ENCODE assay signal across 8 cellular contexts in the genomic region with DNA sequence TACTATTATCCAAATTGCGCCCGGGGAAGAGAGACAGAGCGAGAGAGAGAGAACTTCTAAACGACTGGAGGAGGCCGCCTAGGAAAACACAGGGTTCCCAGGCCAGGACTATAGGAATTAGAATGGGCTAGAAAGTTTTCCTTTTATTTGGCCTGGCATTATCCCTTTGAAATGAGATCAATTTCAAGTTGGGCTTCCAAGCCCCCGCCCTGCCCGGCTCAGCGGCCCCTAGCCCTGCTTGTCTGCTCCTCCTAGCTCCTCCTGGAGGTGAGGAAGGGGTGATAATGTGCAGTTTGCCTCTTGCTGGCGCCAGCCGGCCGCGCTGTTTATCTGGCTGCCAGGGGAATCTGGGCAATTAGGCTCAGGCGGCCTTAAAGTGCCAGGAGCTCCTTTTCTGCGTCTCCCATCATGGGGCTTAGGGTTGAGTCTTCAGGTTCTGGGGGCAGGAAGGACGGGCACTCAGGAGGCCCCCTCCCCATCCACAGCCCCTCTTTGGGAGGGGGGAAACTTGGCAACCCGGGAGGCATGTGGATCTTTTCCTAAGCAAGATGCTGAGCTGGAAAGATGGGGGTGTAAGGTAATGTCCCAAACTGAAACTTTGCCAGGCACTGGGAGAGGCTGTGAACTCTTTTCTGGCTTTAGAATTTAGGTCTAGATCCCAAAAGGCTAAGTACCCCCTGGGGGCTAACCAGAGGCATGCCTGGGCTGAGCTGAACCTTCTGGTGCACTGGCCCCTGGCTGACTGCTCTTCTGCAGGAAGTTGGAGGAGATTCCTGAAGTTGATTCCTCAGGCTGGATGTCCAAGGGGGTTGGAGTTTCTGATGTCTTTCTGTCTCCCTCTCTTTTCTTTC. TPM values are rescaled to one million over a fixed set of nuclear protein-coding genes. Genes with fewer than 3 reads are reported as not detected.
DNase-seq lines count a peak whose midpoint lies in the region; ATAC-seq, FAIRE-seq and TF ChIP-seq lines count a peak whose summit lies in the region.

No MANE protein-coding gene starts in this region.

- WGBS in right cardiac atrium: 18% methylated on average over 16 of the region's 16 CpGs
- WGBS in suprapubic skin: 23% methylated on average over 12 of the region's 16 CpGs

- peak; percentile 81 for ATAC-seq in SK-N-SH treated with all-trans-retinoic acid at 6 μM for 48 hours
- ATAC-seq in right cardiac atrium: peak; percentile 27 to 42
- ATAC-seq in GM18907 (IDR thresholded peaks at IDR 0.05; ENCODE audit: unreplicated experiment): no peak
- no peak for ATAC-seq in activated CD8-positive, alpha-beta T cell treated with anti-CD3 and anti-CD28 coated beads, Interleukin-2, amount 10 ng/mL, durations not matched to agents 7 days and 5 days

- intact Hi-C loops in right cardiac atrium (cut with DNase I): loop anchor here (5.0 kb wide), 2 partner anchors 65 to 145 kb away; no protein-coding TSS in a partner anchor

- no peaks in the 10 kb centered on the region for H3K27me3 ChIP-seq in right cardiac atrium (ENCODE audit: control insufficient read depth, insufficient read depth)
- H3K27me3 ChIP-seq in suprapubic skin: peaks cover 16% of the 10 kb centered on the region

- H3K27ac ChIP-seq in right cardiac atrium (ENCODE audit: low read length) (peak overlapping the region; percentile 77), suprapubic skin (peak overlapping the region; percentile 15)

- CTCF ChIA-PET in activated CD8-positive, alpha-beta T cell treated with anti-CD3 and anti-CD28 coated beads, Interleukin-2, amount 10 ng/mL, durations not matched to agents 7 days and 5 days (lab: Charles Lee): interaction anchor here (3.0 kb wide), 1 partner anchor 143 kb away, joined by 10 read pairs; no protein-coding TSS in a partner anchor

- no peak for TF ChIP-seq POLR2A in suprapubic skin (IDR thresholded peaks at IDR 0.05)

- H3K4me3 ChIP-seq in right cardiac atrium (ENCODE audit: low read length) (peak overlapping the region; percentile 95), suprapubic skin (peak overlapping the region; percentile 78)

- no peak overlapping the region for H3K27ac Mint-ChIP-seq in activated CD8-positive, alpha-beta T cell treated with anti-CD3 and anti-CD28 coated beads, Interleukin-2, amount 10 ng/mL, durations not matched to agents 7 days and 5 days

- H3K9me3 ChIP-seq in right cardiac atrium (ENCODE audit: control insufficient read depth, low read length) (no peaks in the 10 kb centered on the region), suprapubic skin (no peaks in the 10 kb centered on the region)

- POLR2A ChIA-PET in activated CD8-positive, alpha-beta T cell treated with anti-CD3 and anti-CD28 coated beads, Interleukin-2, amount 10 ng/mL, durations not matched to agents 7 days and 5 days (lab: Charles Lee): interaction anchor here (0.6 kb wide), 1 partner anchor 405 kb away, joined by 4 read pairs; no protein-coding TSS in a partner anchor

- H3K4me1 Mint-ChIP-seq in activated CD8-positive, alpha-beta T cell treated with anti-CD3 and anti-CD28 coated beads, Interleukin-2, amount 10 ng/mL, durations not matched to agents 7 days and 5 days (ENCODE audit: low read depth): peaks cover 7% of the 10 kb centered on the region

- no peak for TF ChIP-seq EP300 in suprapubic skin (IDR thresholded peaks at IDR 0.05)

- no peak overlapping the region for H3K4me3 Mint-ChIP-seq in activated CD8-positive, alpha-beta T cell treated with anti-CD3 and anti-CD28 coated beads, Interleukin-2, amount 10 ng/mL, durations not matched to agents 7 days and 5 days

- H3K36me3 ChIP-seq in suprapubic skin: no peaks in the 10 kb centered on the region

- H3K9me3 Mint-ChIP-seq in activated CD8-positive, alpha-beta T cell treated with anti-CD3 and anti-CD28 coated beads, Interleukin-2, amount 10 ng/mL, durations not matched to agents 7 days and 5 days (ENCODE audit: insufficient read depth): no peaks in the 10 kb centered on the region

- H3K27me3 Mint-ChIP-seq in activated CD8-positive, alpha-beta T cell treated with anti-CD3 and anti-CD28 coated beads, Interleukin-2, amount 10 ng/mL, durations not matched to agents 7 days and 5 days (ENCODE audit: low read depth): peaks cover 20% of the 10 kb centered on the region

- FAIRE-seq in HTR-8/SVneo (lab: Jason Lieb, UNC): no peak

- TF ChIP-seq CTCF in suprapubic skin (IDR thresholded peaks at IDR 0.05): no peak

- H3K36me3 Mint-ChIP-seq in activated CD8-positive, alpha-beta T cell treated with anti-CD3 and anti-CD28 coated beads, Interleukin-2, amount 10 ng/mL, durations not matched to agents 7 days and 5 days (ENCODE audit: low read depth): no peaks in the 10 kb centered on the region

- H3K4me1 ChIP-seq in right cardiac atrium (ENCODE audit: control insufficient read depth, insufficient read depth, low read length) (peaks cover 18% of the 10 kb centered on the region), suprapubic skin (peaks cover 48% of the 10 kb centered on the region)

- DNase-seq in HTR-8/SVneo (ENCODE audit: insufficient read length, low spot score) (peak; percentile 55), right cardiac atrium (peak; percentile 53 to 86 (median 82)), suprapubic skin (ENCODE audit: low spot score in 2 of 2) (no peak), DMS53 (lab: John Stamatoyannopoulos, UW) (no peak)
- DNase-seq in activated CD8-positive, alpha-beta memory T cell treated with anti-CD3 and anti-CD28 coated beads, Interleukin-2, amount 50 U/mL, for 48 hours: no peak
- no peak for DNase-seq in activated CD8-positive, alpha-beta T cell treated with anti-CD3 and anti-CD28 coated beads, Interleukin-2, amount 10 ng/mL, durations not matched to agents 7 days and 5 days

TF ChIP-seq in SK-N-SH treated with all-trans-retinoic acid at 6 μM for 48 hours, 23 proteins besides CTCF, POLR2A, EP300 and RAD21:
- no peak for TF ChIP-seq ZC3H10 (CRISPR knock-in tag; IDR thresholded peaks at IDR 0.05)
- TF ChIP-seq ZNF8 (CRISPR knock-in tag; IDR thresholded peaks at IDR 0.05): no peak
- TF ChIP-seq ESRRG (CRISPR knock-in tag; IDR thresholded peaks at IDR 0.05): no peak
- TF ChIP-seq ZFP3 (CRISPR knock-in tag; IDR thresholded peaks at IDR 0.05): peak; percentile 89
- TF ChIP-seq, protein P1, sequence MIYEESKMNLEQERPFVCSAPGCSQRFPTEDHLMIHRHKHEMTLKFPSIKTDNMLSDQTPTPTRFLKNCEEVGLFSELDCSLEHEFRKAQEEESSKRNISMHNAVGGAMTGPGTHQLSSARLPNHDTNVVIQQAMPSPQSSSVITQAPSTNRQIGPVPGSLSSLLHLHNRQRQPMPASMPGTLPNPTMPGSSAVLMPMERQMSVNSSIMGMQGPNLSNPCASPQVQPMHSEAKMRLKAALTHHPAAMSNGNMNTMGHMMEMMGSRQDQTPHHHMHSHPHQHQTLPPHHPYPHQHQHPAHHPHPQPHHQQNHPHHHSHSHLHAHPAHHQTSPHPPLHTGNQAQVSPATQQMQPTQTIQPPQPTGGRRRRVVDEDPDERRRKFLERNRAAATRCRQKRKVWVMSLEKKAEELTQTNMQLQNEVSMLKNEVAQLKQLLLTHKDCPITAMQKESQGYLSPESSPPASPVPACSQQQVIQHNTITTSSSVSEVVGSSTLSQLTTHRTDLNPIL (CRISPR knock-in tag; IDR thresholded peaks at IDR 0.05; ENCODE audit: low read depth): no peak
- no peak for TF ChIP-seq ARNTL (CRISPR knock-in tag; IDR thresholded peaks at IDR 0.05; ENCODE audit: borderline replicate concordance, low read depth)

RNA-seq across cellular contexts. Expression of gene SMAD6, which starts 5.5 kb away (rescaled TPM):
- total RNA-seq in right cardiac atrium (10 to 100 TPM; 54.5 to 68.8 (median 63.2) TPM), suprapubic skin (1 to 10 TPM; 2.9 to 7.0 (median 6.9) TPM)
- polyA plus RNA-seq in right cardiac atrium: 31.6 TPM
- total RNA-seq in activated CD8-positive, alpha-beta T cell treated with anti-CD3 and anti-CD28 coated beads, Interleukin-2, amount 10 ng/mL, durations not matched to agents 7 days and 5 days: 1 to 10 TPM in 1 of 2 experiments, under 1 TPM in 1; 0.97 to 1.2 TPM

Comparison
In these comparisons a context has a peak if more than half of its experiments do, and no peak if none do; other contexts are left out.
1. DNase-seq: peak in HTR-8/SVneo (single experiment) and right cardiac atrium (3 of 3); none in suprapubic skin (0 of 2), DMS53 (single experiment), activated CD8-positive, alpha-beta memory T cell treated with anti-CD3 and anti-CD28 coated beads, Interleukin-2, amount 50 U/mL, for 48 hours (single experiment) and activated CD8-positive, alpha-beta T cell treated with anti-CD3 and anti-CD28 coated beads, Interleukin-2, amount 10 ng/mL, durations not matched to agents 7 days and 5 days (single experiment).
2. ATAC-seq: peak in SK-N-SH treated with all-trans-retinoic acid at 6 μM for 48 hours (single experiment) and right cardiac atrium (2 of 2); none in GM18907 (single experiment) and activated CD8-positive, alpha-beta T cell treated with anti-CD3 and anti-CD28 coated beads, Interleukin-2, amount 10 ng/mL, durations not matched to agents 7 days and 5 days (single experiment).
3. RNA of gene SMAD6, which starts 5.5 kb away (total RNA-seq): 54.5 to 68.8 TPM in right cardiac atrium; 2.9 to 7.0 TPM in suprapubic skin and 0.97 to 1.2 TPM in activated CD8-positive, alpha-beta T cell treated with anti-CD3 and anti-CD28 coated beads, Interleukin-2, amount 10 ng/mL, durations not matched to agents 7 days and 5 days; every median in the first group is over 4 times any median in the second.